In the genomic region with DNA sequence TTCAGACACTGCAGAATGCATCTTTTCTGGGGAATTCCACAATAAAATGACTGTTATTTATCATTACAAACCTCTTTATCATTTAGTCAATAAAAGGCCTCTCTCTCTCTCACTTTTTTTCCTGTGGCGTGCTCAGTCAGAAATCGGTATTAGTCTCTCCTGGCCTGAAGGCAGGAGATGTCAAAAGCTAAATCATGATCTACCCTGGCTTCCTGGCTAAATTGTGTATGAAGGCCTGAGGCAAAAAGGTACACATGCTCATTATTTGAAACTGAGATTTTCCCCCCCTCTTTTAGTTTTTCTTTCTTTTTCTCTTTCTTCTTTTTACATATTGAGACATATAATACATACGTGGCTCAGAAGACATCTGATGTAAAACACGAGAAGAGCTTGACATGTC, we compare ENCODE assay signal across 23 cellular contexts.
"Had no signal": no experiment of that assay in that cellular context is flagged by ENCODE, and none has a peak within 500 bp of the region (broad histone marks: within the 10 kb centered on the region; RNA-seq: fewer than 3 reads in every experiment).

No MANE protein-coding gene starts in this region.

- H3K4me1 Mint-ChIP-seq: immature natural killer cell; naive B cell; natural killer cell; stimulated activated memory B cell treated with anti-CD40 and anti-IgM and Interleukin-4, amounts not matched to agents 10 μg/mL and 1 μg/mL and 100 μg/mL, for 72 hours; stimulated activated naive CD8-positive, alpha-beta T cell treated with anti-CD3 and anti-CD28 coated beads, Interleukin-15, amount 100 ng/mL, for 72 hours had no signal

- H3K27me3 Mint-ChIP-seq: progenitor cell of endocrine pancreas; stimulated activated memory B cell treated with anti-CD40 and anti-IgM and Interleukin-4, amounts not matched to agents 10 μg/mL and 1 μg/mL and 100 μg/mL, for 72 hours; stimulated activated naive CD8-positive, alpha-beta T cell treated with anti-CD3 and anti-CD28 coated beads, Interleukin-15, amount 100 ng/mL, for 72 hours had no signal

- H3K27ac Mint-ChIP-seq: immature natural killer cell; naive B cell; natural killer cell; nephron progenitor cell; progenitor cell of endocrine pancreas; stimulated activated memory B cell treated with anti-CD40 and anti-IgM and Interleukin-4, amounts not matched to agents 10 μg/mL and 1 μg/mL and 100 μg/mL, for 72 hours; stimulated activated naive CD8-positive, alpha-beta T cell treated with anti-CD3 and anti-CD28 coated beads, Interleukin-15, amount 100 ng/mL, for 72 hours had no signal

- H3K4me3 Mint-ChIP-seq: immature natural killer cell; naive B cell; natural killer cell; nephron progenitor cell; stimulated activated memory B cell treated with anti-CD40 and anti-IgM and Interleukin-4, amounts not matched to agents 10 μg/mL and 1 μg/mL and 100 μg/mL, for 72 hours; stimulated activated naive CD8-positive, alpha-beta T cell treated with anti-CD3 and anti-CD28 coated beads, Interleukin-15, amount 100 ng/mL, for 72 hours had no signal

- DNase-seq: hypothalamus; immature natural killer cell; kidney; left colon; left lung; lower lobe of right lung; mammary epithelial cell; mesenchymal stem cell; naive B cell; natural killer cell; nephron progenitor cell; ovary; right lobe of liver; stimulated activated CD4-positive, alpha-beta T cell treated with anti-CD3 and anti-CD28 coated beads, Interleukin-1b, Interleukin-23, amount 100 ng/mL, for 48 hours; stimulated activated CD4-positive, alpha-beta T cell treated with anti-CD3 and anti-CD28 coated beads, Interleukin-2, amount 100 ng/mL, for 48 hours; stimulated activated CD4-positive, alpha-beta T cell treated with anti-CD3 and anti-CD28 coated beads, Interleukin-4, amount 100 ng/mL, for 4 hours; stimulated activated CD8-positive, alpha-beta memory T cell treated with anti-CD3 and anti-CD28 coated beads, Interleukin-4, amount 100 ng/mL, for 48 hours; stimulated activated naive CD4-positive, alpha-beta T cell treated with Interleukin-2 at 50 U/mL for 16 hours; stimulated activated naive CD8-positive, alpha-beta T cell treated with anti-CD3 and anti-CD28 coated beads, Interleukin-15, amount 100 ng/mL, for 72 hours; substantia nigra; upper lobe of left lung had no signal

- H3K36me3 Mint-ChIP-seq: immature natural killer cell; naive B cell; natural killer cell; stimulated activated memory B cell treated with anti-CD40 and anti-IgM and Interleukin-4, amounts not matched to agents 10 μg/mL and 1 μg/mL and 100 μg/mL, for 72 hours had no signal

- H3K9me3 Mint-ChIP-seq: nephron progenitor cell; stimulated activated memory B cell treated with anti-CD40 and anti-IgM and Interleukin-4, amounts not matched to agents 10 μg/mL and 1 μg/mL and 100 μg/mL, for 72 hours had no signal

- ATAC-seq: left colon; left lung; lower lobe of right lung; natural killer cell; right lobe of liver; stimulated activated memory B cell treated with anti-CD40 and anti-IgM and Interleukin-4, amounts not matched to agents 10 μg/mL and 1 μg/mL and 100 μg/mL, for 72 hours; stimulated activated naive CD8-positive, alpha-beta T cell treated with anti-CD3 and anti-CD28 coated beads, Interleukin-15, amount 100 ng/mL, for 72 hours had no signal
